ENCODE assay signal across 2 cellular contexts in genomic region chr3:35012210-35012609, GRCh38.
TF ChIP-seq lines count a peak whose summit lies in the region.

No MANE protein-coding gene starts in this region.

TF ChIP-seq in liver, 16 proteins besides CTCF, POLR2A, EP300 and RAD21 (continued from another document):
- TF ChIP-seq, protein P1, sequence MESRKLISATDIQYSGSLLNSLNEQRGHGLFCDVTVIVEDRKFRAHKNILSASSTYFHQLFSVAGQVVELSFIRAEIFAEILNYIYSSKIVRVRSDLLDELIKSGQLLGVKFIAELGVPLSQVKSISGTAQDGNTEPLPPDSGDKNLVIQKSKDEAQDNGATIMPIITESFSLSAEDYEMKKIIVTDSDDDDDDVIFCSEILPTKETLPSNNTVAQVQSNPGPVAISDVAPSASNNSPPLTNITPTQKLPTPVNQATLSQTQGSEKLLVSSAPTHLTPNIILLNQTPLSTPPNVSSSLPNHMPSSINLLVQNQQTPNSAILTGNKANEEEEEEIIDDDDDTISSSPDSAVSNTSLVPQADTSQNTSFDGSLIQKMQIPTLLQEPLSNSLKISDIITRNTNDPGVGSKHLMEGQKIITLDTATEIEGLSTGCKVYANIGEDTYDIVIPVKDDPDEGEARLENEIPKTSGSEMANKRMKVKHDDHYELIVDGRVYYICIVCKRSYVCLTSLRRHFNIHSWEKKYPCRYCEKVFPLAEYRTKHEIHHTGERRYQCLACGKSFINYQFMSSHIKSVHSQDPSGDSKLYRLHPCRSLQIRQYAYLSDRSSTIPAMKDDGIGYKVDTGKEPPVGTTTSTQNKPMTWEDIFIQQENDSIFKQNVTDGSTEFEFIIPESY (IDR thresholded peaks at IDR 0.05), result peak; percentile 49
- TF ChIP-seq NR2F2 (IDR thresholded peaks at IDR 0.05) (no peak), SP1 (IDR thresholded peaks at IDR 0.05) (peak; percentile 35), HNF4G (IDR thresholded peaks at IDR 0.05) (peak; percentile 24), FOXA2 (IDR thresholded peaks at IDR 0.05) (peak; percentile 29), ATF3 (IDR thresholded peaks at IDR 0.05) (peak; percentile 34), TAF1 (conservative IDR thresholded peaks at IDR 0.05) (no peak), JUND (IDR thresholded peaks at IDR 0.05) (peak; percentile 49 to 56)
- TF ChIP-seq, protein P2, sequence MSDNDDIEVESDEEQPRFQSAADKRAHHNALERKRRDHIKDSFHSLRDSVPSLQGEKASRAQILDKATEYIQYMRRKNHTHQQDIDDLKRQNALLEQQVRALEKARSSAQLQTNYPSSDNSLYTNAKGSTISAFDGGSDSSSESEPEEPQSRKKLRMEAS (IDR thresholded peaks at IDR 0.05), result peak; percentile 32
- TF ChIP-seq, protein P3, sequence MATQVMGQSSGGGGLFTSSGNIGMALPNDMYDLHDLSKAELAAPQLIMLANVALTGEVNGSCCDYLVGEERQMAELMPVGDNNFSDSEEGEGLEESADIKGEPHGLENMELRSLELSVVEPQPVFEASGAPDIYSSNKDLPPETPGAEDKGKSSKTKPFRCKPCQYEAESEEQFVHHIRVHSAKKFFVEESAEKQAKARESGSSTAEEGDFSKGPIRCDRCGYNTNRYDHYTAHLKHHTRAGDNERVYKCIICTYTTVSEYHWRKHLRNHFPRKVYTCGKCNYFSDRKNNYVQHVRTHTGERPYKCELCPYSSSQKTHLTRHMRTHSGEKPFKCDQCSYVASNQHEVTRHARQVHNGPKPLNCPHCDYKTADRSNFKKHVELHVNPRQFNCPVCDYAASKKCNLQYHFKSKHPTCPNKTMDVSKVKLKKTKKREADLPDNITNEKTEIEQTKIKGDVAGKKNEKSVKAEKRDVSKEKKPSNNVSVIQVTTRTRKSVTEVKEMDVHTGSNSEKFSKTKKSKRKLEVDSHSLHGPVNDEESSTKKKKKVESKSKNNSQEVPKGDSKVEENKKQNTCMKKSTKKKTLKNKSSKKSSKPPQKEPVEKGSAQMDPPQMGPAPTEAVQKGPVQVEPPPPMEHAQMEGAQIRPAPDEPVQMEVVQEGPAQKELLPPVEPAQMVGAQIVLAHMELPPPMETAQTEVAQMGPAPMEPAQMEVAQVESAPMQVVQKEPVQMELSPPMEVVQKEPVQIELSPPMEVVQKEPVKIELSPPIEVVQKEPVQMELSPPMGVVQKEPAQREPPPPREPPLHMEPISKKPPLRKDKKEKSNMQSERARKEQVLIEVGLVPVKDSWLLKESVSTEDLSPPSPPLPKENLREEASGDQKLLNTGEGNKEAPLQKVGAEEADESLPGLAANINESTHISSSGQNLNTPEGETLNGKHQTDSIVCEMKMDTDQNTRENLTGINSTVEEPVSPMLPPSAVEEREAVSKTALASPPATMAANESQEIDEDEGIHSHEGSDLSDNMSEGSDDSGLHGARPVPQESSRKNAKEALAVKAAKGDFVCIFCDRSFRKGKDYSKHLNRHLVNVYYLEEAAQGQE (IDR thresholded peaks at IDR 0.05), result peak; percentile 52

TF ChIP-seq in HepG2, 621 proteins besides CTCF, POLR2A, EP300 and RAD21 (continued from another document):
- TF ChIP-seq, protein P4, sequence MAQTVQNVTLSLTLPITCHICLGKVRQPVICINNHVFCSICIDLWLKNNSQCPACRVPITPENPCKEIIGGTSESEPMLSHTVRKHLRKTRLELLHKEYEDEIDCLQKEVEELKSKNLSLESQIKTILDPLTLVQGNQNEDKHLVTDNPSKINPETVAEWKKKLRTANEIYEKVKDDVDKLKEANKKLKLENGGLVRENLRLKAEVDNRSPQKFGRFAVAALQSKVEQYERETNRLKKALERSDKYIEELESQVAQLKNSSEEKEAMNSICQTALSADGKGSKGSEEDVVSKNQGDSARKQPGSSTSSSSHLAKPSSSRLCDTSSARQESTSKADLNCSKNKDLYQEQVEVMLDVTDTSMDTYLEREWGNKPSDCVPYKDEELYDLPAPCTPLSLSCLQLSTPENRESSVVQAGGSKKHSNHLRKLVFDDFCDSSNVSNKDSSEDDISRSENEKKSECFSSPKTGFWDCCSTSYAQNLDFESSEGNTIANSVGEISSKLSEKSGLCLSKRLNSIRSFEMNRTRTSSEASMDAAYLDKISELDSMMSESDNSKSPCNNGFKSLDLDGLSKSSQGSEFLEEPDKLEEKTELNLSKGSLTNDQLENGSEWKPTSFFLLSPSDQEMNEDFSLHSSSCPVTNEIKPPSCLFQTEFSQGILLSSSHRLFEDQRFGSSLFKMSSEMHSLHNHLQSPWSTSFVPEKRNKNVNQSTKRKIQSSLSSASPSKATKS (CRISPR knock-in tag; IDR thresholded peaks at IDR 0.05), result no peak
- TF ChIP-seq, protein P5, sequence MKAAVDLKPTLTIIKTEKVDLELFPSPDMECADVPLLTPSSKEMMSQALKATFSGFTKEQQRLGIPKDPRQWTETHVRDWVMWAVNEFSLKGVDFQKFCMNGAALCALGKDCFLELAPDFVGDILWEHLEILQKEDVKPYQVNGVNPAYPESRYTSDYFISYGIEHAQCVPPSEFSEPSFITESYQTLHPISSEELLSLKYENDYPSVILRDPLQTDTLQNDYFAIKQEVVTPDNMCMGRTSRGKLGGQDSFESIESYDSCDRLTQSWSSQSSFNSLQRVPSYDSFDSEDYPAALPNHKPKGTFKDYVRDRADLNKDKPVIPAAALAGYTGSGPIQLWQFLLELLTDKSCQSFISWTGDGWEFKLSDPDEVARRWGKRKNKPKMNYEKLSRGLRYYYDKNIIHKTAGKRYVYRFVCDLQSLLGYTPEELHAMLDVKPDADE (CRISPR knock-in tag; IDR thresholded peaks at IDR 0.05), result no peak
